In the genomic region with DNA sequence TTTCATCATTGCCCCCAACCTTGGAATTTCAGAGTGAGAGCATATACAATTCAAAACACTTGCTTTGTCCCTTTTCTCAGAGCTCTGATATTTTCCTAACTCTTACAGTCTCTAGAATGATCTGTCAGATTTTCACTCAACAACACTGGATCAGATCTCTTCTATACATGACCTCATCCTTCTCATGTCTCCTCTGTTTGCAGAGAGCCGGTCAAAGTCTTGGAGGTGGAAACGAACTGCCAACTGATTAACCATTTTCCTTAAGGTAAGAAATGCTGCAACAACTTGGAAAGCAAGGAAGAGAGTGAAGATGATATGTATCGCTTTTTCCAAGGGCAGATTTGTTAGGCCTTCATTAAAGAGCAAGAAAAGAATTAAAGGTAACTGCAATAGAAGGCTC, we compare ENCODE assay signal across 27 cellular contexts. TPM values are rescaled to one million over a fixed set of nuclear protein-coding genes. Genes with fewer than 3 reads are reported as not detected.
"Had no signal": no experiment of that assay in that cellular context is flagged by ENCODE, and none has a peak within 500 bp of the region (broad histone marks: within the 10 kb centered on the region; RNA-seq: fewer than 3 reads in every experiment).

No MANE protein-coding gene starts in this region.

- H3K9me3 Mint-ChIP-seq: activated CD4-positive, alpha-beta memory T cell treated with anti-CD3 and anti-CD28 coated beads, Interleukin-2, amount 10 ng/mL, durations not matched to agents 7 days and 5 days; activated CD4-positive, alpha-beta T cell treated with anti-CD3 and anti-CD28 coated beads, Interleukin-2, amount 10 ng/mL, durations not matched to agents 7 days and 5 days; activated T-cell treated with anti-CD3 and anti-CD28 coated beads, Interleukin-2, amount 50 U/mL, for 4 hours; activated T-helper 17 cell treated with anti-CD3 and anti-CD28 coated beads, Interleukin-2, amount 50 U/mL, for 72 hours; dendritic cell treated with granulocyte-macrophage colony-stimulating factor and Interleukin-4, amounts not matched to agents 40 ng/mL and 50 ng/mL, for 4 days; endodermal cell; mesothelial cell of epicardium; stimulated activated effector memory CD8-positive, alpha-beta T cell treated with anti-CD3 and anti-CD28 coated beads, Interleukin-12 subunit alpha, Interleukin-12 subunit beta, amount 100 ng/mL, for 72 hours; stimulated activated naive CD8-positive, alpha-beta T cell treated with anti-CD3 and anti-CD28 coated beads, Interleukin-15, amount 100 ng/mL, for 72 hours had no signal

- H3K27me3 ChIP-seq: esophagus muscularis mucosa, ovary, right lobe of liver, thyroid gland, upper lobe of left lung had no signal

- FAIRE-seq: frontal cortex, islet of Langerhans had no signal

- H3K36me3 ChIP-seq: ovary, right lobe of liver, thyroid gland, upper lobe of left lung had no signal

- DNase-seq: activated CD4-positive, alpha-beta memory T cell treated with anti-CD3 and anti-CD28 coated beads, Interleukin-2, amount 10 ng/mL, durations not matched to agents 7 days and 5 days; activated CD4-positive, alpha-beta T cell treated with anti-CD3 and anti-CD28 coated beads, Interleukin-2, amount 10 ng/mL, durations not matched to agents 7 days and 5 days; activated CD4-positive, CD25-positive, alpha-beta regulatory T cell treated with anti-CD3 and anti-CD28 coated beads, Interleukin-2, amount 50 U/mL, for 72 hours; activated gamma-delta T cell treated with Interleukin-2 at 50 U/mL for 16 hours; activated naive CD4-positive, alpha-beta T cell treated with anti-CD3 and anti-CD28 coated beads, Interleukin-2, amount 50 U/mL, for 16 hours; activated T-cell treated with anti-CD3 and anti-CD28 coated beads, Interleukin-2, amount 50 U/mL, for 4 hours; caudate nucleus; endodermal cell; left ventricle myocardium superior; naive B cell; ovary; right lobe of liver; stimulated activated CD4-positive, alpha-beta T cell treated with anti-CD3 and anti-CD28 coated beads, Interleukin-12 subunit alpha, Interleukin-12 subunit beta, amount 100 ng/mL, for 4 hours; stimulated activated CD4-positive, alpha-beta T cell treated with anti-CD3 and anti-CD28 coated beads, Interleukin-4, amount 100 ng/mL, for 24 hours; stimulated activated naive CD8-positive, alpha-beta T cell treated with anti-CD3 and anti-CD28 coated beads, Interleukin-15, amount 100 ng/mL, for 72 hours; substantia nigra; T-helper 2 cell; thyroid gland; upper lobe of left lung had no signal

- H3K36me3 Mint-ChIP-seq: naive B cell; stimulated activated effector memory CD8-positive, alpha-beta T cell treated with anti-CD3 and anti-CD28 coated beads, Interleukin-12 subunit alpha, Interleukin-12 subunit beta, amount 100 ng/mL, for 72 hours had no signal

- H3K27ac Mint-ChIP-seq: activated CD4-positive, alpha-beta memory T cell treated with anti-CD3 and anti-CD28 coated beads, Interleukin-2, amount 10 ng/mL, durations not matched to agents 7 days and 5 days; activated CD4-positive, alpha-beta T cell treated with anti-CD3 and anti-CD28 coated beads, Interleukin-2, amount 10 ng/mL, durations not matched to agents 7 days and 5 days; activated T-helper 17 cell treated with anti-CD3 and anti-CD28 coated beads, Interleukin-2, amount 50 U/mL, for 72 hours; dendritic cell treated with granulocyte-macrophage colony-stimulating factor and Interleukin-4, amounts not matched to agents 40 ng/mL and 50 ng/mL, for 4 days; endodermal cell; mesothelial cell of epicardium; naive B cell; progenitor cell of endocrine pancreas; stimulated activated effector memory CD8-positive, alpha-beta T cell treated with anti-CD3 and anti-CD28 coated beads, Interleukin-12 subunit alpha, Interleukin-12 subunit beta, amount 100 ng/mL, for 72 hours; stimulated activated naive CD8-positive, alpha-beta T cell treated with anti-CD3 and anti-CD28 coated beads, Interleukin-15, amount 100 ng/mL, for 72 hours had no signal

- H3K4me3 Mint-ChIP-seq: activated CD4-positive, alpha-beta memory T cell treated with anti-CD3 and anti-CD28 coated beads, Interleukin-2, amount 10 ng/mL, durations not matched to agents 7 days and 5 days; activated CD4-positive, alpha-beta T cell treated with anti-CD3 and anti-CD28 coated beads, Interleukin-2, amount 10 ng/mL, durations not matched to agents 7 days and 5 days; activated T-cell treated with anti-CD3 and anti-CD28 coated beads, Interleukin-2, amount 50 U/mL, for 4 hours; activated T-helper 17 cell treated with anti-CD3 and anti-CD28 coated beads, Interleukin-2, amount 50 U/mL, for 72 hours; dendritic cell treated with granulocyte-macrophage colony-stimulating factor and Interleukin-4, amounts not matched to agents 40 ng/mL and 50 ng/mL, for 4 days; endodermal cell; mesothelial cell of epicardium; naive B cell; stimulated activated effector memory CD8-positive, alpha-beta T cell treated with anti-CD3 and anti-CD28 coated beads, Interleukin-12 subunit alpha, Interleukin-12 subunit beta, amount 100 ng/mL, for 72 hours; stimulated activated naive CD8-positive, alpha-beta T cell treated with anti-CD3 and anti-CD28 coated beads, Interleukin-15, amount 100 ng/mL, for 72 hours had no signal

- H3K27ac ChIP-seq: ovary, thyroid gland had no signal

- H3K4me3 ChIP-seq: esophagus muscularis mucosa, ovary, right lobe of liver, thyroid gland, upper lobe of left lung had no signal

- H3K9me3 ChIP-seq: esophagus muscularis mucosa, ovary, right lobe of liver, thyroid gland, upper lobe of left lung had no signal

- H3K27me3 Mint-ChIP-seq: dendritic cell treated with granulocyte-macrophage colony-stimulating factor and Interleukin-4, amounts not matched to agents 40 ng/mL and 50 ng/mL, for 4 days; progenitor cell of endocrine pancreas; stimulated activated naive CD8-positive, alpha-beta T cell treated with anti-CD3 and anti-CD28 coated beads, Interleukin-15, amount 100 ng/mL, for 72 hours had no signal

- ATAC-seq: activated T-cell treated with anti-CD3 and anti-CD28 coated beads, Interleukin-2, amount 50 U/mL, for 4 hours; activated T-helper 17 cell treated with anti-CD3 and anti-CD28 coated beads, Interleukin-2, amount 50 U/mL, for 72 hours; left ventricle myocardium superior; stimulated activated effector memory CD8-positive, alpha-beta T cell treated with anti-CD3 and anti-CD28 coated beads, Interleukin-12 subunit alpha, Interleukin-12 subunit beta, amount 100 ng/mL, for 72 hours; stimulated activated naive CD8-positive, alpha-beta T cell treated with anti-CD3 and anti-CD28 coated beads, Interleukin-15, amount 100 ng/mL, for 72 hours had no signal

RNA-seq across cellular contexts. Expression of a gene that starts 4.9 kb away (rescaled TPM):
- total RNA-seq: activated CD4-positive, alpha-beta T cell treated with anti-CD3 and anti-CD28 coated beads, Interleukin-2, amount 10 ng/mL, durations not matched to agents 7 days and 5 days had no signal
